In the genomic region with DNA sequence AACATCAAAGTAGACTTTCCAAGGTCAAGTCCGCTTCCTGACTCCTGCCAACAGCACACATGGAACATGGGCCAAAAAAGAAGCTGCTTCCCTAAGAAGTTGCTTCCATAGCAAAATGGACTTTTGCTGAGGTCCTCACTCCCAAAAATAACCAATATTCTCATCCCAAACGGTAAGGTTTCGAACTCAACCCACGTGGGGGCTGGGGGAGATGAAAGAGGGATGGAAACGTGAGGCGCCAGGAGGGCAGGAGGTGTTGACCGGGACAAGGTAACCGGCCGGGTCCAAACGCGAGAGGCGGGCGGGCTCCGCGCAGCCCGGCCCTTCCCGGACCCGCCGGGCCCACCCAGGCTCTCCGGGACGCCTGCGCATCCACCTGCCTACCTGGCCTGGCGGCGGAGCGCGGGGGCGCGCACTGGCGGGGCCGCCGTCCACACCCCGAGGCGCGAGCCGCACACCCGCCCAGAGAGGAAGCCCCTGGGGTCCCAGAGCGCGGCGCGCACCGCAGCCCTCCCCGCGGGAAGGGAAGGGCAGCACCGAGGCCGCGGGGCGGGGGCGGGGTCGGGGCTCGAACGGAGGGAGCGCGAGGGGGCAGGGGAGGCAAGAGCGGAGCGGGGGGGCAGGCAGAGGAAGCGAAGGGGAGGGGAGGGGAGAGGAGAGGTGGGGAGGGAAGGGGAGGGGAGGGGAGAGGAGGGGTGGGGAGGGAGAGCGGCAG, we compare ENCODE assay signal across 8 cellular contexts. TPM values are rescaled to one million over a fixed set of nuclear protein-coding genes. Genes with fewer than 3 reads are reported as not detected.
DNase-seq lines count a peak whose midpoint lies in the region; ATAC-seq lines count a peak whose summit lies in the region.

No MANE protein-coding gene starts in this region.

- peak overlapping the region; percentile 97 for H2AFZ ChIP-seq in neuron (ENCODE audit: low read depth, low read length)

- peaks cover 4% of the 10 kb centered on the region for H3K36me3 Mint-ChIP-seq in activated T-cell treated with anti-CD3 and anti-CD28 coated beads, Interleukin-2, amount 50 U/mL, for 4 hours (ENCODE audit: insufficient read depth)

- ATAC-seq in HG02981 (IDR thresholded peaks at IDR 0.05; ENCODE audit: unreplicated experiment), result peak; percentile 23
- peak; percentile 35 to 36 for ATAC-seq in activated T-cell treated with anti-CD3 and anti-CD28 coated beads, Interleukin-2, amount 50 U/mL, for 4 hours

- no peaks in the 10 kb centered on the region for H3K9me3 ChIP-seq in neuron (ENCODE audit: low read length)

- H3K36me3 ChIP-seq in neuron (ENCODE audit: insufficient read depth, low read length), result no peaks in the 10 kb centered on the region

- H3K9me3 Mint-ChIP-seq in activated T-cell treated with anti-CD3 and anti-CD28 coated beads, Interleukin-2, amount 50 U/mL, for 4 hours, result no peaks in the 10 kb centered on the region

- H3K4me1 Mint-ChIP-seq in activated T-cell treated with anti-CD3 and anti-CD28 coated beads, Interleukin-2, amount 50 U/mL, for 4 hours (ENCODE audit: low read depth), result peaks cover 46% of the 10 kb centered on the region

- DNase-seq in NCI-H2196 (lab: John Stamatoyannopoulos, UW; ENCODE audit: unreplicated experiment) (peak; percentile 22), NCI-H2196 treated with DMSO at 0.1 percent for 48 hours (lab: John Stamatoyannopoulos, UW; ENCODE audit: unreplicated experiment) (no peak), NCI-H82 (lab: John Stamatoyannopoulos, UW) (peak; percentile 79), fibroblast of peridontal ligament (ENCODE audit: extremely low read depth) (peak; percentile 8), substantia nigra (lab: John Stamatoyannopoulos, UW) (peak in 20 of 49 donors; percentile 2 to 79 (median 36))
- DNase-seq in activated T-cell treated with anti-CD3 and anti-CD28 coated beads, Interleukin-2, amount 50 U/mL, for 4 hours, result peak; percentile 51

- peak overlapping the region; percentile 93 for H3K4me3 ChIP-seq in neuron (ENCODE audit: low read length)

- H3K27me3 ChIP-seq in neuron (ENCODE audit: insufficient read depth, low read length), result no peaks in the 10 kb centered on the region

- peaks cover 6% of the 10 kb centered on the region for H3K4me1 ChIP-seq in neuron (ENCODE audit: insufficient read depth, low read length)

- H3K27me3 Mint-ChIP-seq in activated T-cell treated with anti-CD3 and anti-CD28 coated beads, Interleukin-2, amount 50 U/mL, for 4 hours (ENCODE audit: low read depth), result no peaks in the 10 kb centered on the region

- peak overlapping the region; percentile 92 for H3K4me3 Mint-ChIP-seq in activated T-cell treated with anti-CD3 and anti-CD28 coated beads, Interleukin-2, amount 50 U/mL, for 4 hours

- peak overlapping the region; percentile 32 for H3K27ac ChIP-seq in substantia nigra (ENCODE audit: low read depth, low read length, poor library complexity, severe bottlenecking)

RNA-seq across cellular contexts. Expression of a gene that starts 0.7 kb away (rescaled TPM):
- 10 to 100 TPM; 31.8 to 37.4 (median 36.2) TPM for total RNA-seq in activated T-cell treated with anti-CD3 and anti-CD28 coated beads, Interleukin-2, amount 50 U/mL, for 4 hours

RNA-seq across cellular contexts. Expression of a gene that starts 57.3 kb away (rescaled TPM):
- total RNA-seq in activated T-cell treated with anti-CD3 and anti-CD28 coated beads, Interleukin-2, amount 50 U/mL, for 4 hours, result 10 to 100 TPM; 46.3 to 49.3 (median 47.4) TPM
